In genomic region chr3:36943601-36944000, GRCh38 we compare ENCODE assay signal across 8 cellular contexts. TPM values are rescaled to one million over a fixed set of nuclear protein-coding genes. Genes with fewer than 3 reads are reported as not detected.
DNase-seq lines count a peak whose midpoint lies in the region; FAIRE-seq and TF ChIP-seq lines count a peak whose summit lies in the region.

No MANE protein-coding gene starts in this region.

- H3K27ac ChIP-seq in 22Rv1, result peak overlapping the region; percentile 71
- peak overlapping the region; percentile 67 to 75 for H3K27ac ChIP-seq in mucosa of rectum (ENCODE audit: low read depth in 2 of 2, low read length in 2 of 2)

- no peaks in the 10 kb centered on the region for H3K9me3 ChIP-seq in mucosa of rectum (ENCODE audit: control insufficient read depth in 2 of 2, low read length in 2 of 2)

- peaks cover 31% of the 10 kb centered on the region for H3K27me3 ChIP-seq in H7 (ENCODE audit: control insufficient read depth, insufficient read depth, low read length)
- H3K27me3 ChIP-seq in bronchial epithelial cell (ENCODE audit: control insufficient read depth, insufficient read depth, low read length), result no peaks in the 10 kb centered on the region
- H3K27me3 ChIP-seq in mucosa of rectum (ENCODE audit: control insufficient read depth in 2 of 2, insufficient read depth in 2 of 2, low read length in 2 of 2), result no peaks in the 10 kb centered on the region

- peak overlapping the region; percentile 63 for H3K4me3 ChIP-seq in H7 (ENCODE audit: insufficient read depth, low read depth, low read length)
- H3K4me3 ChIP-seq in bronchial epithelial cell (ENCODE audit: low read depth, low read length), result peak overlapping the region; percentile 59
- peak overlapping the region; percentile 74 to 86 for H3K4me3 ChIP-seq in mucosa of rectum (ENCODE audit: low read length in 2 of 2)

- TF ChIP-seq CTCF in 22Rv1 (IDR thresholded peaks at IDR 0.05), result no peak
- no peak for TF ChIP-seq CTCF in bronchial epithelial cell (IDR thresholded peaks at IDR 0.05; ENCODE audit: insufficient read depth, low read length, severe bottlenecking)

- FAIRE-seq in bronchial epithelial cell (lab: Jason Lieb, UNC), result no peak

- no peaks in the 10 kb centered on the region for H3K36me3 ChIP-seq in H7 (replicated peaks; ENCODE audit: control insufficient read depth, insufficient read depth, low read length)
- H3K36me3 ChIP-seq in bronchial epithelial cell (ENCODE audit: control insufficient read depth, insufficient read depth, low read length), result no peaks in the 10 kb centered on the region
- H3K36me3 ChIP-seq in mucosa of rectum (ENCODE audit: control insufficient read depth in 2 of 2, insufficient read depth in 2 of 2, low read length in 2 of 2), result no peaks in the 10 kb centered on the region

- H3K4me1 ChIP-seq in mucosa of rectum (ENCODE audit: control insufficient read depth in 2 of 2, insufficient read depth in 2 of 2, low read length in 2 of 2), result peaks cover 15 to 26% of the 10 kb centered on the region in 2 donors

- peak overlapping the region; percentile 72 to 74 for H3K9ac ChIP-seq in mucosa of rectum (ENCODE audit: low read depth in 1 of 2, low read length in 2 of 2)

- DNase-seq in H7, result peak; percentile 57
- DNase-seq in bronchial epithelial cell (ENCODE audit: low read depth), result no peak
- DNase-seq in anterior cingulate cortex (lab: John Stamatoyannopoulos, UW), result no peak
- no peak for DNase-seq in amniotic stem cell (lab: John Stamatoyannopoulos, UW)
- no peak for DNase-seq in NK-92 treated with Interleukin-12 subunit alpha and Interleukin-12 subunit beta, amount 100 ng/mL, for 24 hours (lab: John Stamatoyannopoulos, UW)
- DNase-seq in pons (ENCODE audit: low spot score), result no peak

RNA-seq across cellular contexts. Expression of gene TRANK1, which starts 1.3 kb away (rescaled TPM):
- total RNA-seq in H7 (2014; rRNA removed; shearing (Covaris generic)), result 0.52 and 0.62 TPM in 2 replicates
- total RNA-seq in bronchial epithelial cell, result 0.53 and 1.0 TPM in 2 replicates

RNA-seq across cellular contexts. Expression of gene EPM2AIP1, which starts 49.3 kb away (rescaled TPM):
- total RNA-seq in H7 (2014; rRNA removed; shearing (Covaris generic)), result 4.3 and 7.5 TPM in 2 replicates
- 6.1 and 7.2 TPM in 2 replicates for total RNA-seq in bronchial epithelial cell

RNA-seq across cellular contexts. Expression of gene MLH1, which starts 49.7 kb away (rescaled TPM):
- 46.4 and 55.7 TPM in 2 replicates for total RNA-seq in H7 (2014; rRNA removed; shearing (Covaris generic))
- 28.7 and 31.0 TPM in 2 replicates for total RNA-seq in bronchial epithelial cell
